In genomic region chr2:164841719-164842623, GRCh38 we compare ENCODE assay signal across 8 cellular contexts. TPM values are rescaled to one million over a fixed set of nuclear protein-coding genes. Genes with fewer than 3 reads are reported as not detected.
DNase-seq lines count a peak whose midpoint lies in the region; ATAC-seq and TF ChIP-seq lines count a peak whose summit lies in the region.

TSS of gene COBLL1 (minus strand) at chr2:164841823. CDS start at chr2:164841196, 627 bp downstream.

- peak within 1 kb of the TSS; percentile 77 for H3K4me3 Mint-ChIP-seq in activated CD4-positive, alpha-beta T cell treated with anti-CD3 and anti-CD28 coated beads, Interleukin-2, amount 10 ng/mL, durations not matched to agents 24 days and 14 days
- H3K4me3 Mint-ChIP-seq in stimulated activated naive B cell treated with anti-CD40 and anti-IgM and Interleukin-4, amounts not matched to agents 10 μg/mL and 1 μg/mL and 100 μg/mL, for 72 hours = peak within 1 kb of the TSS; percentile 94 to 97

- intact Hi-C loops in activated CD4-positive, alpha-beta T cell treated with anti-CD3 and anti-CD28 coated beads, Interleukin-2, amount 10 ng/mL, durations not matched to agents 24 days and 14 days (cut with micrococcal nuclease) = no loop called here

- H3K27ac Mint-ChIP-seq in activated CD4-positive, alpha-beta T cell treated with anti-CD3 and anti-CD28 coated beads, Interleukin-2, amount 10 ng/mL, durations not matched to agents 24 days and 14 days = no peak within 1 kb of the TSS
- H3K27ac Mint-ChIP-seq in stimulated activated naive B cell treated with anti-CD40 and anti-IgM and Interleukin-4, amounts not matched to agents 10 μg/mL and 1 μg/mL and 100 μg/mL, for 72 hours = peak within 1 kb of the TSS; percentile 94

- peaks cover 12% of the 10 kb centered on the region for H3K4me1 ChIP-seq in endocrine pancreas (ENCODE audit: control insufficient read depth, insufficient read depth, low read length)

- no peaks in the 10 kb centered on the region for H3K27me3 ChIP-seq in endocrine pancreas (ENCODE audit: control insufficient read depth, insufficient read depth, low read length)

- ATAC-seq in HG02763 (IDR thresholded peaks at IDR 0.05; ENCODE audit: unreplicated experiment) = peak; percentile 76
- ATAC-seq in stimulated activated naive B cell treated with anti-CD40 and anti-IgM and Interleukin-4, amounts not matched to agents 10 μg/mL and 1 μg/mL and 100 μg/mL, for 72 hours (replicated peaks) = peak; percentile 75 to 76

- no peaks in the 10 kb centered on the region for H3K9me3 ChIP-seq in endocrine pancreas (ENCODE audit: control insufficient read depth, low read length)

- peaks cover 54% of the 10 kb centered on the region for H3K27me3 Mint-ChIP-seq in activated CD4-positive, alpha-beta T cell treated with anti-CD3 and anti-CD28 coated beads, Interleukin-2, amount 10 ng/mL, durations not matched to agents 24 days and 14 days
- no peaks in the 10 kb centered on the region for H3K27me3 Mint-ChIP-seq in stimulated activated naive B cell treated with anti-CD40 and anti-IgM and Interleukin-4, amounts not matched to agents 10 μg/mL and 1 μg/mL and 100 μg/mL, for 72 hours

- H3K4me1 Mint-ChIP-seq in activated CD4-positive, alpha-beta T cell treated with anti-CD3 and anti-CD28 coated beads, Interleukin-2, amount 10 ng/mL, durations not matched to agents 24 days and 14 days = peaks cover 5% of the 10 kb centered on the region
- H3K4me1 Mint-ChIP-seq in stimulated activated naive B cell treated with anti-CD40 and anti-IgM and Interleukin-4, amounts not matched to agents 10 μg/mL and 1 μg/mL and 100 μg/mL, for 72 hours = peaks cover 20 to 34% of the 10 kb centered on the region in 2 donors

- no peaks in the 10 kb centered on the region for H3K9me3 Mint-ChIP-seq in activated CD4-positive, alpha-beta T cell treated with anti-CD3 and anti-CD28 coated beads, Interleukin-2, amount 10 ng/mL, durations not matched to agents 24 days and 14 days
- no peaks in the 10 kb centered on the region for H3K9me3 Mint-ChIP-seq in stimulated activated naive B cell treated with anti-CD40 and anti-IgM and Interleukin-4, amounts not matched to agents 10 μg/mL and 1 μg/mL and 100 μg/mL, for 72 hours

- H3K36me3 Mint-ChIP-seq in activated CD4-positive, alpha-beta T cell treated with anti-CD3 and anti-CD28 coated beads, Interleukin-2, amount 10 ng/mL, durations not matched to agents 24 days and 14 days (ENCODE audit: low read depth) = no peaks in the 10 kb centered on the region
- peaks cover 3 to 4% of the 10 kb centered on the region in 2 donors for H3K36me3 Mint-ChIP-seq in stimulated activated naive B cell treated with anti-CD40 and anti-IgM and Interleukin-4, amounts not matched to agents 10 μg/mL and 1 μg/mL and 100 μg/mL, for 72 hours

- H3K36me3 ChIP-seq in endocrine pancreas (ENCODE audit: control insufficient read depth, insufficient read depth, low read length) = no peaks in the 10 kb centered on the region

- peak; percentile 71 for TF ChIP-seq CTCF in 22Rv1 (IDR thresholded peaks at IDR 0.05)
- peak; percentile 79 for TF ChIP-seq CTCF in GM12873 (IDR thresholded peaks at IDR 0.05; ENCODE audit: insufficient read depth, low read depth, low read length, missing control alignments)

- peak within 1 kb of the TSS; percentile 99 for H3K9ac ChIP-seq in endocrine pancreas (ENCODE audit: control insufficient read depth, insufficient read depth, low read length)

- peak within 1 kb of the TSS; percentile 99 for H3K4me3 ChIP-seq in endocrine pancreas (ENCODE audit: control insufficient read depth, insufficient read depth, low read length)

- H3K27ac ChIP-seq in 22Rv1 = peak within 1 kb of the TSS; percentile 98

- DNase-seq in NCI-H1930 (lab: John Stamatoyannopoulos, UW) = peak; percentile 79 to 83
- peak; percentile 76 for DNase-seq in activated CD4-positive, alpha-beta T cell treated with anti-CD3 and anti-CD28 coated beads, Interleukin-2, amount 10 ng/mL, durations not matched to agents 24 days and 14 days
- peak; percentile 75 to 82 for DNase-seq in lung microvascular endothelial cell (ENCODE audit: low read depth in 2 of 2)
- DNase-seq in stimulated activated naive B cell treated with anti-CD40 and anti-IgM and Interleukin-4, amounts not matched to agents 10 μg/mL and 1 μg/mL and 100 μg/mL, for 72 hours = peak; percentile 58

RNA-seq across cellular contexts. Expression of gene COBLL1, which starts in this region (rescaled TPM):
- total RNA-seq in activated CD4-positive, alpha-beta T cell treated with anti-CD3 and anti-CD28 coated beads, Interleukin-2, amount 10 ng/mL, durations not matched to agents 24 days and 14 days = not detected in 2 replicates
- total RNA-seq in lung microvascular endothelial cell = 1.7 and 4.2 TPM in 2 replicates

Comparison
In these comparisons a context has a peak if more than half of its experiments do, and no peak if none do; other contexts are left out.
1. Peak in every context shown above with its lines: DNase-seq, ATAC-seq, H3K4me3 ChIP-seq and H3K27ac ChIP-seq.
2. Peak in DNase-seq in activated CD4-positive, alpha-beta T cell treated with anti-CD3 and anti-CD28 coated beads, Interleukin-2, amount 10 ng/mL, durations not matched to agents 24 days and 14 days; RNA of the gene not detected or under 1 TPM.